Comparison of ENCODE assay signal across 8 cellular contexts in the genomic region with DNA sequence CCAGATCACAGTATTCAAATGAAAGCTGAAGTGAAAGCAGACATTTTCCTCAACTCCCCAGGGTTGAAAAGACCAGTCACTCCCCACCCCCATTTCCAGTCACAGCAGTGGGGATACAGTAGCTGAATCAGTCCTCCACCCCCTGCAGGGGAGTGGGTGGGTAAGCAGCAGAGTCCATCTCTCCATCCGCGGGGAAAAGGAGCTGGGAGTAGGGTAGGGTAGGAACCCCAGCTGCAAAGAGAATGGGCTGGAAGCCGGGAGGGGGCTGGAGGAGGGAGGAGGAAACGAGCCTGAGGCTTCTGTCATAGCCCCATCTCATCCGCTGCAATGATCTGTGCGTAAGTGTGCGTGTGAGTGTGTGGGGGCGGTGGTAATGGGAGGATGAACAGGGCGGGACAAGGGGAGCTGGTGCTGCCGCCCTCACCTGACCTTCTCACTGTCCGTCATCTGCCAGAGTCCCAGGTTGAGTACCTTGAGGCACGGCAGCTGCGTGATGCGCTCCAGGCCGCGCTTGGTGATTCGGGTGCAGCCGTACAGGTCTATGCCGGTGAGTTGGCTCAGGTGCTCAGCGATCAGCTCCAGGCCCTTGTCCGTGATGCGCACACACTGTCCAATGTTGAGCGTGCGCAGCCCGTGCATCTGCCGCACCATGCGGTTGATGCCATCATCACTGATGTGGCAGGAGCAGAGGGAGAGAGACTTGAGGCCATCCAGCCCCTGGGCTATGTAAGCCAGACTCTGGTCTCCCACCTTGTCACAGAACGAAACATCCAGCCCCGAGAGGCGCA. TPM values are rescaled to one million over a fixed set of nuclear protein-coding genes. Genes with fewer than 3 reads are reported as not detected.
DNase-seq lines count a peak whose midpoint lies in the region; ATAC-seq and TF ChIP-seq lines count a peak whose summit lies in the region.

No MANE protein-coding gene starts in this region.

- TF ChIP-seq CTCF in AG10803 (conservative IDR thresholded peaks at IDR 0.05; ENCODE audit: low read length) (peak; percentile 19; the same call in 1 of the 2 replicates), OCI-LY7 (conservative IDR thresholded peaks at IDR 0.05; ENCODE audit: low read length) (0 out of 2 replicates have a peak, but pooled peaks have one; percentile 19), fibroblast of mammary gland (conservative IDR thresholded peaks at IDR 0.05; ENCODE audit: control insufficient read depth, insufficient read depth, low read depth, low read length) (peak; percentile 11), transverse colon (IDR thresholded peaks at IDR 0.05) (peak in 1 of 5 experiments; percentile 23)

- H3K4me3 Mint-ChIP-seq in activated T-cell treated with anti-CD3 and anti-CD28 coated beads, Interleukin-2, amount 50 U/mL, for 72 hours = peak overlapping the region; percentile 80 to 95

- DNase-seq in AG10803 (ENCODE audit: low read depth) (peak; percentile 66), OCI-LY7 (ENCODE audit: low spot score) (peak; percentile 77), fibroblast of mammary gland (ENCODE audit: low read depth) (peak; percentile 88), neuronal stem cell (ENCODE audit: low spot score) (peak; percentile 59), transverse colon (peak; percentile 65)
- peak; percentile 71 to 72 for DNase-seq in activated T-cell treated with anti-CD3 and anti-CD28 coated beads, Interleukin-2, amount 50 U/mL, for 72 hours

- peak overlapping the region; percentile 65 for H3K14ac ChIP-seq in neuronal stem cell (ENCODE audit: low read length)

- ATAC-seq in GM21447 (IDR thresholded peaks at IDR 0.05; ENCODE audit: unreplicated experiment) = peak; percentile 30
- ATAC-seq in activated T-cell treated with anti-CD3 and anti-CD28 coated beads, Interleukin-2, amount 50 U/mL, for 72 hours (replicated peaks in 1 of 2) = peak; percentile 36 to 56
- ATAC-seq in GM21576 (IDR thresholded peaks at IDR 0.05; ENCODE audit: unreplicated experiment) = no peak

- H3K9me2 ChIP-seq in OCI-LY7 (ENCODE audit: insufficient read depth, low read length) = no peaks in the 10 kb centered on the region

- H3K36me3 ChIP-seq in OCI-LY7 (ENCODE audit: insufficient read depth, low read length) = peaks cover 45% of the 10 kb centered on the region
- H3K36me3 ChIP-seq in neuronal stem cell (replicated peaks in 1 of 2; ENCODE audit: control insufficient read depth in 2 of 2, insufficient read depth in 2 of 2, low read length in 2 of 2) = peaks cover 0 to 8% of the 10 kb centered on the region in 2 donors
- H3K36me3 ChIP-seq in transverse colon = no peaks in the 10 kb centered on the region

- H2BK120ac ChIP-seq in neuronal stem cell (ENCODE audit: low read depth, low read length) = peak overlapping the region; percentile 48

- H3K79me2 ChIP-seq in OCI-LY7 (ENCODE audit: insufficient read depth, low read depth, low read length) = peaks cover 71% of the 10 kb centered on the region

- H3K4me1 ChIP-seq in OCI-LY7 (ENCODE audit: insufficient read depth, low read length, poor library complexity, severe bottlenecking) = peaks cover 50% of the 10 kb centered on the region
- peaks cover 17 to 59% of the 10 kb centered on the region in 2 donors for H3K4me1 ChIP-seq in neuronal stem cell (ENCODE audit: control insufficient read depth in 2 of 2, insufficient read depth in 1 of 2, low read depth in 1 of 2, low read length in 2 of 2)
- peaks cover 12 to 81% (median 68%) of the 10 kb centered on the region in 4 donors for H3K4me1 ChIP-seq in transverse colon

- H4K91ac ChIP-seq in neuronal stem cell (ENCODE audit: low read depth, low read length, poor library complexity) = no peak overlapping the region

- peak overlapping the region; percentile 87 for H2BK12ac ChIP-seq in neuronal stem cell (ENCODE audit: low read length)

- no peak overlapping the region for H2AFZ ChIP-seq in OCI-LY7 (ENCODE audit: low read length)
- no peak overlapping the region for H2AFZ ChIP-seq in neuronal stem cell (ENCODE audit: low read length)

- H3K4ac ChIP-seq in neuronal stem cell (ENCODE audit: low read length) = peak overlapping the region; percentile 43

- CTCF ChIA-PET in OCI-LY7 (lab: Charles Lee; ENCODE audit: unreplicated experiment) = interaction anchor here (0.5 to 1.1 kb wide), 2 partner anchors 49 to 75 kb away, joined by 3 to 4 read pairs; no protein-coding TSS in a partner anchor

- H3K4me3 ChIP-seq in AG10803 (ENCODE audit: low read length) = peak overlapping the region; percentile 74
- peak overlapping the region; percentile 86 for H3K4me3 ChIP-seq in OCI-LY7 (ENCODE audit: low read depth, low read length, poor library complexity, severe bottlenecking)
- H3K4me3 ChIP-seq in fibroblast of mammary gland (ENCODE audit: control insufficient read depth, low read depth, low read length) = peak overlapping the region; percentile 64
- peak overlapping the region; percentile 81 to 93 for H3K4me3 ChIP-seq in neuronal stem cell (ENCODE audit: low read length in 2 of 2)
- H3K4me3 ChIP-seq in transverse colon = peak overlapping the region; percentile 66 to 79 (median 76)

- H3K9me3 ChIP-seq in OCI-LY7 (ENCODE audit: low read length) = no peaks in the 10 kb centered on the region
- no peaks in the 10 kb centered on the region for H3K9me3 ChIP-seq in neuronal stem cell (replicated peaks in 1 of 2; ENCODE audit: control insufficient read depth in 2 of 2, insufficient read depth in 1 of 2, low read depth in 1 of 2, low read length in 2 of 2)
- H3K9me3 ChIP-seq in transverse colon = no peaks in the 10 kb centered on the region

- H3K18ac ChIP-seq in neuronal stem cell (ENCODE audit: low read length) = peak overlapping the region; percentile 60

- no TSS peak for BruUV-seq in OCI-LY7 (replicated peaks; lab: Mats Ljungman, UMichigan)

- H3K27ac ChIP-seq in OCI-LY7 (ENCODE audit: low read depth, low read length, poor library complexity, severe bottlenecking) (peak overlapping the region; percentile 80), neuronal stem cell (replicated peaks; ENCODE audit: low read length) (peak overlapping the region; percentile 88), transverse colon (peak overlapping the region; percentile 95 to 99 (median 95))

- peak overlapping the region; percentile 95 for H2BK5ac ChIP-seq in neuronal stem cell (ENCODE audit: low read length)

- peaks cover 37% of the 10 kb centered on the region for H4K20me1 ChIP-seq in OCI-LY7 (ENCODE audit: insufficient read depth, low read length)

- H3K9ac ChIP-seq in neuronal stem cell (ENCODE audit: low read depth, low read length, poor library complexity) = peak overlapping the region; percentile 100

- peaks cover 65% of the 10 kb centered on the region for H3K4me1 Mint-ChIP-seq in activated T-cell treated with anti-CD3 and anti-CD28 coated beads, Interleukin-2, amount 50 U/mL, for 72 hours (ENCODE audit: low read depth)

- H3K4me2 ChIP-seq in OCI-LY7 (ENCODE audit: low read length) = peak overlapping the region; percentile 91
- H3K4me2 ChIP-seq in neuronal stem cell (ENCODE audit: insufficient read depth, low read length, poor library complexity, severe bottlenecking) = peak overlapping the region; percentile 90

- no peaks in the 10 kb centered on the region for H3K9me3 Mint-ChIP-seq in activated T-cell treated with anti-CD3 and anti-CD28 coated beads, Interleukin-2, amount 50 U/mL, for 72 hours

- intact Hi-C loops in OCI-LY7 (cut with micrococcal nuclease; ENCODE audit: unreplicated experiment) (loop anchor here (2.0 to 10.0 kb wide), 5 partner anchors 38 to 838 kb away; a partner anchor contains a TSS), transverse colon (cut with DNase I; ENCODE audit: low total_unique reads) (no loop called here)

- peak overlapping the region; percentile 92 for H2AK5ac ChIP-seq in neuronal stem cell (ENCODE audit: low read depth, low read length)

- peak; percentile 23 for TF ChIP-seq POLR2A in transverse colon (IDR thresholded peaks at IDR 0.05)

- peaks cover 0 to 19% (median 0%) of the 10 kb centered on the region in 3 experiments for H3K27me3 ChIP-seq in neuronal stem cell (ENCODE audit: control insufficient read depth in 3 of 3, insufficient read depth in 3 of 3, low read depth in 1 of 3, low read length in 3 of 3)
- H3K27me3 ChIP-seq in transverse colon = no peaks in the 10 kb centered on the region

- no peaks in the 10 kb centered on the region for H3K27me3 Mint-ChIP-seq in activated T-cell treated with anti-CD3 and anti-CD28 coated beads, Interleukin-2, amount 50 U/mL, for 72 hours (ENCODE audit: low read depth)

- no peak for TF ChIP-seq EP300 in transverse colon (IDR thresholded peaks at IDR 0.05; ENCODE audit: low read depth)

- no CpG with 5 or more reads among the region's 30 CpGs for WGBS in neuronal stem cell (ENCODE audit: extremely low coverage in 2 of 2, insufficient read length in 2 of 2, insufficient replicate concordance in 1 of 2), 2 donors
- WGBS in transverse colon (ENCODE audit: low coverage in 1 of 2), 2 donors = 6 to 14% methylated on average over 9 to 30 of the region's 30 CpGs

- H3K79me1 ChIP-seq in neuronal stem cell (ENCODE audit: low read depth, low read length) = peaks cover 8% of the 10 kb centered on the region

- peak overlapping the region; percentile 89 for H3K27ac Mint-ChIP-seq in activated T-cell treated with anti-CD3 and anti-CD28 coated beads, Interleukin-2, amount 50 U/mL, for 72 hours

- peak overlapping the region; percentile 94 for H3K23ac ChIP-seq in neuronal stem cell (ENCODE audit: low read depth, low read length, poor library complexity)

- POLR2A ChIA-PET in OCI-LY7 (lab: Charles Lee) = interaction anchor here (0.5 to 2.3 kb wide), 7 partner anchors 9 to 475 kb away, joined by 3 to 31 read pairs (median 3); no protein-coding TSS in a partner anchor

- in situ Hi-C loops in transverse colon (cut with MboI; ENCODE audit: low pct_ligation_motif_present in 1 of 4, low pct_unique_long_range_greater_than_20kb in 1 of 4, low sequenced_read_pairs in 3 of 4) = loop anchor here in 1 of 4 donors (25.0 kb wide), 1 partner anchor 480 kb away; no protein-coding TSS in a partner anchor

- peak overlapping the region; percentile 92 for H4K8ac ChIP-seq in neuronal stem cell (ENCODE audit: low read depth, low read length)

- H3K36me3 Mint-ChIP-seq in activated T-cell treated with anti-CD3 and anti-CD28 coated beads, Interleukin-2, amount 50 U/mL, for 72 hours (ENCODE audit: insufficient read depth in 2 of 2) = peaks cover 4 to 9% of the 10 kb centered on the region in 2 donors

- H2BK15ac ChIP-seq in neuronal stem cell (ENCODE audit: low read length) = peak overlapping the region; percentile 84

RNA-seq across cellular contexts. Expression of a gene that starts 1.7 kb away (rescaled TPM):
- total RNA-seq in OCI-LY7 (2014; rRNA removed; shearing (Covaris generic)) = 45.5 and 46.2 TPM in 2 replicates
- total RNA-seq in OCI-LY7 (2022) (33.4 and 37.4 TPM in 2 replicates), transverse colon (10 to 100 TPM; 15.5 to 44.4 (median 28.0) TPM)
- 10 to 100 TPM; 18.1 to 19.9 TPM for total RNA-seq in activated T-cell treated with anti-CD3 and anti-CD28 coated beads, Interleukin-2, amount 50 U/mL, for 72 hours
- polyA plus RNA-seq in neuronal stem cell (2013, experiment 1 of 2) = 34.2 TPM
- 33.4 TPM for polyA plus RNA-seq in neuronal stem cell (2013, experiment 2 of 2)

RNA-seq across cellular contexts. Expression of a gene that starts 36.4 kb away (rescaled TPM):
- total RNA-seq in OCI-LY7 (2014; rRNA removed; shearing (Covaris generic)) = 11.3 and 14.7 TPM in 2 replicates
- total RNA-seq in OCI-LY7 (2022) (0.86 and 2.6 TPM in 2 replicates), transverse colon (1 to 10 TPM in 2 of 4 donors, under 1 TPM in 1, not detected in 1; 0.80 to 3.5 (median 3.5) TPM)
- under 1 TPM; 0.22 to 0.51 TPM for total RNA-seq in activated T-cell treated with anti-CD3 and anti-CD28 coated beads, Interleukin-2, amount 50 U/mL, for 72 hours
- 74.9 TPM for polyA plus RNA-seq in neuronal stem cell (2013, experiment 1 of 2)
- polyA plus RNA-seq in neuronal stem cell (2013, experiment 2 of 2) = 74.2 TPM
